8 cellular contexts compared by ENCODE assay signal in genomic region chr19:5679289-5680082, GRCh38. TPM values are rescaled to one million over a fixed set of nuclear protein-coding genes. Genes with fewer than 3 reads are reported as not detected.
A peak's percentile ranks its signal among the peaks of the same experiment; 100 is the strongest.
DNase-seq lines count a peak whose midpoint lies in the region; ATAC-seq and TF ChIP-seq lines count a peak whose summit lies in the region.

No MANE protein-coding gene starts in this region.

- no peak for TF ChIP-seq CTCF in AG04449 (IDR thresholded peaks at IDR 0.05; ENCODE audit: insufficient read depth, low read length, missing control alignments)

- H3K4me3 ChIP-seq in AG04449 (ENCODE audit: low read depth, low read length) (peak overlapping the region; percentile 98), mucosa of rectum (ENCODE audit: low read length in 2 of 2) (peak overlapping the region; percentile 98)
- peak overlapping the region; percentile 97 for H3K4me3 ChIP-seq in Jurkat, Clone E6-1 (ENCODE audit: low read length)

- H3K4me1 ChIP-seq in mucosa of rectum (ENCODE audit: control insufficient read depth in 2 of 2, insufficient read depth in 2 of 2, low read length in 2 of 2): peaks cover 16 to 21% of the 10 kb centered on the region in 2 donors

- H3K36me3 ChIP-seq in mucosa of rectum (ENCODE audit: control insufficient read depth in 2 of 2, insufficient read depth in 2 of 2, low read length in 2 of 2): peaks cover 0 to 6% of the 10 kb centered on the region in 2 donors

- POLR2A ChIA-PET in AG04449 (lab: Yijun Ruan, JAX): interaction anchor here (1.0 kb wide), 1 partner anchor 10 kb away, joined by 3 read pairs; the partner anchor contains the start of gene RPL36

- CTCF ChIA-PET in AG04449 (lab: Yijun Ruan, JAX): interaction anchor here (1.0 kb wide), 1 partner anchor 12 kb away, joined by 3 read pairs; no protein-coding TSS in a partner anchor

- H3K9ac ChIP-seq in mucosa of rectum (ENCODE audit: low read depth in 1 of 2, low read length in 2 of 2): peak overlapping the region; percentile 95 to 98

- H3K27ac ChIP-seq in caudate nucleus (ENCODE audit: low read depth, low read length) (peak overlapping the region; percentile 82), mucosa of rectum (ENCODE audit: low read depth in 2 of 2, low read length in 2 of 2) (peak overlapping the region; percentile 83 to 88)

- no peak for ATAC-seq in HG02610 (IDR thresholded peaks at IDR 0.05; ENCODE audit: unreplicated experiment)
- ATAC-seq in HG03196 (IDR thresholded peaks at IDR 0.05; ENCODE audit: unreplicated experiment): no peak

- DNase-seq in AG04449 (ENCODE audit: low read depth, low spot score) (no peak), caudate nucleus (lab: John Stamatoyannopoulos, UW) (no peak), inferior parietal cortex (ENCODE audit: extremely low spot score) (no peak), NCI-H2196 (lab: John Stamatoyannopoulos, UW; ENCODE audit: unreplicated experiment) (no peak)
- no peak for DNase-seq in Jurkat, Clone E6-1 (ENCODE audit: low read depth, low spot score)

- H3K27me3 ChIP-seq in mucosa of rectum (ENCODE audit: control insufficient read depth in 2 of 2, insufficient read depth in 2 of 2, low read length in 2 of 2): no peaks in the 10 kb centered on the region

- H3K9me3 ChIP-seq in mucosa of rectum (ENCODE audit: control insufficient read depth in 2 of 2, low read length in 2 of 2): no peaks in the 10 kb centered on the region

RNA-seq across cellular contexts. Expression of gene MICOS13, which starts 0.8 kb away (rescaled TPM):
- polyA plus RNA-seq in Jurkat, Clone E6-1 (2012; ENCODE audit: insufficient read depth, insufficient read length): 78.7 TPM

RNA-seq across cellular contexts. Expression of gene HSD11B1L, which starts 1.3 kb away (rescaled TPM):
- polyA plus RNA-seq in Jurkat, Clone E6-1 (2012; ENCODE audit: insufficient read depth, insufficient read length): 10.3 TPM

RNA-seq across cellular contexts. Expression of gene RPL36, which starts 10.6 kb away (rescaled TPM):
- polyA plus RNA-seq in Jurkat, Clone E6-1 (2012; ENCODE audit: insufficient read depth, insufficient read length): 2,899 TPM

RNA-seq across cellular contexts. Expression of gene LONP1, which starts 40.5 kb away (rescaled TPM):
- 139 TPM for polyA plus RNA-seq in Jurkat, Clone E6-1 (2012; ENCODE audit: insufficient read depth, insufficient read length)

RNA-seq across cellular contexts. Expression of gene CATSPERD, which starts 41.0 kb away (rescaled TPM):
- not detected for polyA plus RNA-seq in Jurkat, Clone E6-1 (2012; ENCODE audit: insufficient read depth, insufficient read length)
